18 cellular contexts compared by ENCODE assay signal in the genomic region with DNA sequence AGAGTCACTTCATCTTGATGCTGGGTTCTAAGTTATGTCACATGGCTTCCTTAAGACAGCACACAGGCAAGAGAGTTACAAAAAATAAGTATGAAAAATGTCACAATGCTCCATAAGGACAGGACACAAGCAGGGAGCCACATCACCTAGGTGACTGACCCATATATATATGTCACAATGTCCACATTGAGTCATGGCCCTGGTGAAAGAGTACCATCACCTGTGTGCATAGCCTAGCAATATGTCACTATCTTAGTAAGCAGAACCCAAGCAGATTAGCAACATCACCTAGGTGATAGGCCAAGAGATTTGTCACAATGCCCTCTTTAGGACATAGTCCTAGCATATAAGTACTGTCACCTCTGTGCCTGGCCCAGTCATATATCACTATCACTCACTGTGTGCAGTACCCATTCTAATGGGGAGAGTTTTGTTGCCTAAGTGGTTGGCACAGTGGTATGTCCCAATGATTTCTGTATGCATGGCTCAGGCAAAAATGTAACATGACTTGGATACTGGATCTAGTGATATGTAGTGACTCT.
DNase-seq lines count a peak whose midpoint lies in the region; ATAC-seq lines count a peak whose summit lies in the region.
"Had no signal": no experiment of that assay in that cellular context is flagged by ENCODE, and none has a peak within 500 bp of the region (broad histone marks: within the 10 kb centered on the region; RNA-seq: fewer than 3 reads in every experiment).

No MANE protein-coding gene starts in this region.

- no peak overlapping the region for H3K4me3 ChIP-seq in aorta (ENCODE audit: low read length in 2 of 2)
- H3K4me3 ChIP-seq: GM23338 had no signal

- H3K4me3 Mint-ChIP-seq in activated CD4-positive, alpha-beta memory T cell treated with anti-CD3 and anti-CD28 coated beads for 36 hours: no peak overlapping the region
- H3K4me3 Mint-ChIP-seq in activated CD4-positive, alpha-beta memory T cell treated with anti-CD3 and anti-CD28 coated beads, Interleukin-2, amount 10 ng/mL, durations not matched to agents 7 days and 5 days: no peak overlapping the region
- H3K4me3 Mint-ChIP-seq in activated naive CD4-positive, alpha-beta T cell treated with anti-CD3 and anti-CD28 coated beads for 36 hours: no peak overlapping the region
- no peak overlapping the region for H3K4me3 Mint-ChIP-seq in activated naive CD4-positive, alpha-beta T cell treated with anti-CD3 and anti-CD28 coated beads, Interleukin-2, amount 10 ng/mL, durations not matched to agents 7 days and 5 days
- H3K4me3 Mint-ChIP-seq in stimulated activated effector memory CD8-positive, alpha-beta T cell treated with anti-CD3 and anti-CD28 coated beads, Interleukin-12 subunit alpha, Interleukin-12 subunit beta, amount 100 ng/mL, for 72 hours: no peak overlapping the region
- H3K4me3 Mint-ChIP-seq: CD4-positive, alpha-beta memory T cell; GM23338; H9 had no signal

- H3K4me1 Mint-ChIP-seq in activated CD4-positive, alpha-beta memory T cell treated with anti-CD3 and anti-CD28 coated beads for 36 hours (ENCODE audit: low read depth): peaks cover 9% of the 10 kb centered on the region
- no peaks in the 10 kb centered on the region for H3K4me1 Mint-ChIP-seq in activated CD4-positive, alpha-beta memory T cell treated with anti-CD3 and anti-CD28 coated beads, Interleukin-2, amount 10 ng/mL, durations not matched to agents 7 days and 5 days
- peaks cover 2% of the 10 kb centered on the region for H3K4me1 Mint-ChIP-seq in activated naive CD4-positive, alpha-beta T cell treated with anti-CD3 and anti-CD28 coated beads for 36 hours (ENCODE audit: low read depth)
- H3K4me1 Mint-ChIP-seq in activated naive CD4-positive, alpha-beta T cell treated with anti-CD3 and anti-CD28 coated beads, Interleukin-2, amount 10 ng/mL, durations not matched to agents 7 days and 5 days: no peaks in the 10 kb centered on the region
- peaks cover 6% of the 10 kb centered on the region for H3K4me1 Mint-ChIP-seq in stimulated activated effector memory CD8-positive, alpha-beta T cell treated with anti-CD3 and anti-CD28 coated beads, Interleukin-12 subunit alpha, Interleukin-12 subunit beta, amount 100 ng/mL, for 72 hours
- H3K4me1 Mint-ChIP-seq: CD4-positive, alpha-beta memory T cell; GM23338; H9 had no signal

- DNase-seq in activated CD4-positive, alpha-beta memory T cell treated with anti-CD3 and anti-CD28 coated beads for 36 hours: peak; percentile 18
- no peak for DNase-seq in activated CD4-positive, alpha-beta memory T cell treated with anti-CD3 and anti-CD28 coated beads, Interleukin-2, amount 10 ng/mL, durations not matched to agents 7 days and 5 days
- DNase-seq in activated naive CD4-positive, alpha-beta T cell treated with anti-CD3 and anti-CD28 coated beads for 36 hours: peak; percentile 8
- no peak for DNase-seq in activated naive CD4-positive, alpha-beta T cell treated with anti-CD3 and anti-CD28 coated beads, Interleukin-2, amount 10 ng/mL, durations not matched to agents 7 days and 5 days
- peak; percentile 23 for DNase-seq in stimulated activated CD4-positive, alpha-beta T cell treated with anti-CD3 and anti-CD28 coated beads, Interleukin-1b, Interleukin-23, amount 100 ng/mL, for 48 hours
- no peak for DNase-seq in stimulated activated CD4-positive, alpha-beta T cell treated with anti-CD3 and anti-CD28 coated beads, Interleukin-12 subunit alpha, Interleukin-12 subunit beta, amount 100 ng/mL, for 4 hours
- DNase-seq in stimulated activated effector memory CD8-positive, alpha-beta T cell treated with anti-CD3 and anti-CD28 coated beads, Interleukin-12 subunit alpha, Interleukin-12 subunit beta, amount 100 ng/mL, for 72 hours (ENCODE audit: low spot score in 2 of 2): peak in 1 of 2 donors; percentile 50
- no peak for DNase-seq in aorta
- DNase-seq: C1 segment of cervical spinal cord; Calu3; CD4-positive, alpha-beta memory T cell; COR-L47; DMS53; DMS79 treated with DMSO at 0.1 percent for 48 hours; GF-D8; H9 had no signal

- no peaks in the 10 kb centered on the region for H3K27me3 ChIP-seq in aorta (ENCODE audit: control insufficient read depth in 1 of 2, insufficient read depth in 2 of 2, low read length in 1 of 2)

- no peaks in the 10 kb centered on the region for H3K36me3 ChIP-seq in aorta (ENCODE audit: control insufficient read depth in 1 of 2, insufficient read depth in 2 of 2, low read length in 1 of 2)

- H3K9me3 Mint-ChIP-seq in activated CD4-positive, alpha-beta memory T cell treated with anti-CD3 and anti-CD28 coated beads for 36 hours: no peaks in the 10 kb centered on the region
- H3K9me3 Mint-ChIP-seq in activated CD4-positive, alpha-beta memory T cell treated with anti-CD3 and anti-CD28 coated beads, Interleukin-2, amount 10 ng/mL, durations not matched to agents 7 days and 5 days: no peaks in the 10 kb centered on the region
- H3K9me3 Mint-ChIP-seq in activated naive CD4-positive, alpha-beta T cell treated with anti-CD3 and anti-CD28 coated beads for 36 hours: no peaks in the 10 kb centered on the region
- no peaks in the 10 kb centered on the region for H3K9me3 Mint-ChIP-seq in activated naive CD4-positive, alpha-beta T cell treated with anti-CD3 and anti-CD28 coated beads, Interleukin-2, amount 10 ng/mL, durations not matched to agents 7 days and 5 days
- no peaks in the 10 kb centered on the region for H3K9me3 Mint-ChIP-seq in stimulated activated effector memory CD8-positive, alpha-beta T cell treated with anti-CD3 and anti-CD28 coated beads, Interleukin-12 subunit alpha, Interleukin-12 subunit beta, amount 100 ng/mL, for 72 hours
- H3K9me3 Mint-ChIP-seq: CD4-positive, alpha-beta memory T cell; GM23338; H9 had no signal

- no peak overlapping the region for H3K27ac ChIP-seq in aorta (ENCODE audit: low read depth in 1 of 2, low read length in 2 of 2)

- CTCF ChIA-PET in activated CD4-positive, alpha-beta memory T cell treated with anti-CD3 and anti-CD28 coated beads for 36 hours (lab: Charles Lee): no interaction called here
- CTCF ChIA-PET in activated CD4-positive, alpha-beta memory T cell treated with anti-CD3 and anti-CD28 coated beads, Interleukin-2, amount 10 ng/mL, durations not matched to agents 7 days and 5 days (lab: Charles Lee): no interaction called here
- CTCF ChIA-PET in activated naive CD4-positive, alpha-beta T cell treated with anti-CD3 and anti-CD28 coated beads for 36 hours (lab: Charles Lee): no interaction called here
- CTCF ChIA-PET in activated naive CD4-positive, alpha-beta T cell treated with anti-CD3 and anti-CD28 coated beads, Interleukin-2, amount 10 ng/mL, durations not matched to agents 7 days and 5 days (lab: Charles Lee): no interaction called here

- H3K4me1 ChIP-seq in aorta (ENCODE audit: control insufficient read depth in 1 of 2, insufficient read depth in 2 of 2, low read length in 2 of 2): no peaks in the 10 kb centered on the region

- no peaks in the 10 kb centered on the region for H3K27me3 Mint-ChIP-seq in activated CD4-positive, alpha-beta memory T cell treated with anti-CD3 and anti-CD28 coated beads for 36 hours
- H3K27me3 Mint-ChIP-seq in activated CD4-positive, alpha-beta memory T cell treated with anti-CD3 and anti-CD28 coated beads, Interleukin-2, amount 10 ng/mL, durations not matched to agents 7 days and 5 days: no peaks in the 10 kb centered on the region
- no peaks in the 10 kb centered on the region for H3K27me3 Mint-ChIP-seq in activated naive CD4-positive, alpha-beta T cell treated with anti-CD3 and anti-CD28 coated beads for 36 hours (ENCODE audit: low read depth)
- no peaks in the 10 kb centered on the region for H3K27me3 Mint-ChIP-seq in activated naive CD4-positive, alpha-beta T cell treated with anti-CD3 and anti-CD28 coated beads, Interleukin-2, amount 10 ng/mL, durations not matched to agents 7 days and 5 days
- H3K27me3 Mint-ChIP-seq: CD4-positive, alpha-beta memory T cell had no signal

- no peaks in the 10 kb centered on the region for H3K36me3 Mint-ChIP-seq in activated CD4-positive, alpha-beta memory T cell treated with anti-CD3 and anti-CD28 coated beads for 36 hours
- no peaks in the 10 kb centered on the region for H3K36me3 Mint-ChIP-seq in activated CD4-positive, alpha-beta memory T cell treated with anti-CD3 and anti-CD28 coated beads, Interleukin-2, amount 10 ng/mL, durations not matched to agents 7 days and 5 days (ENCODE audit: low read depth)
- H3K36me3 Mint-ChIP-seq in activated naive CD4-positive, alpha-beta T cell treated with anti-CD3 and anti-CD28 coated beads for 36 hours (ENCODE audit: low read depth): no peaks in the 10 kb centered on the region
- no peaks in the 10 kb centered on the region for H3K36me3 Mint-ChIP-seq in activated naive CD4-positive, alpha-beta T cell treated with anti-CD3 and anti-CD28 coated beads, Interleukin-2, amount 10 ng/mL, durations not matched to agents 7 days and 5 days
- H3K36me3 Mint-ChIP-seq in stimulated activated effector memory CD8-positive, alpha-beta T cell treated with anti-CD3 and anti-CD28 coated beads, Interleukin-12 subunit alpha, Interleukin-12 subunit beta, amount 100 ng/mL, for 72 hours: no peaks in the 10 kb centered on the region
- H3K36me3 Mint-ChIP-seq: CD4-positive, alpha-beta memory T cell had no signal

- peak overlapping the region; percentile 47 for H3K27ac Mint-ChIP-seq in activated CD4-positive, alpha-beta memory T cell treated with anti-CD3 and anti-CD28 coated beads for 36 hours
- no peak overlapping the region for H3K27ac Mint-ChIP-seq in activated CD4-positive, alpha-beta memory T cell treated with anti-CD3 and anti-CD28 coated beads, Interleukin-2, amount 10 ng/mL, durations not matched to agents 7 days and 5 days
- no peak overlapping the region for H3K27ac Mint-ChIP-seq in activated naive CD4-positive, alpha-beta T cell treated with anti-CD3 and anti-CD28 coated beads for 36 hours
- no peak overlapping the region for H3K27ac Mint-ChIP-seq in activated naive CD4-positive, alpha-beta T cell treated with anti-CD3 and anti-CD28 coated beads, Interleukin-2, amount 10 ng/mL, durations not matched to agents 7 days and 5 days
- no peak overlapping the region for H3K27ac Mint-ChIP-seq in stimulated activated effector memory CD8-positive, alpha-beta T cell treated with anti-CD3 and anti-CD28 coated beads, Interleukin-12 subunit alpha, Interleukin-12 subunit beta, amount 100 ng/mL, for 72 hours
- H3K27ac Mint-ChIP-seq: CD4-positive, alpha-beta memory T cell; GM23338; H9 had no signal

- POLR2A ChIA-PET in activated CD4-positive, alpha-beta memory T cell treated with anti-CD3 and anti-CD28 coated beads for 36 hours (lab: Charles Lee): no interaction called here
- POLR2A ChIA-PET in activated CD4-positive, alpha-beta memory T cell treated with anti-CD3 and anti-CD28 coated beads, Interleukin-2, amount 10 ng/mL, durations not matched to agents 7 days and 5 days (lab: Charles Lee): no interaction called here

- intact Hi-C loops in activated CD4-positive, alpha-beta memory T cell treated with anti-CD3 and anti-CD28 coated beads for 36 hours (cut with micrococcal nuclease): loop anchor here (1.0 to 10.0 kb wide), 3 partner anchors 59 to 107 kb away; no protein-coding TSS in a partner anchor
- intact Hi-C loops in activated naive CD4-positive, alpha-beta T cell treated with anti-CD3 and anti-CD28 coated beads for 36 hours (cut with micrococcal nuclease): loop anchor here (1.0 to 5.0 kb wide), 2 partner anchors 81 to 456 kb away; no protein-coding TSS in a partner anchor
- intact Hi-C loops in aorta (cut with DNase I): no loop called here

- no peaks in the 10 kb centered on the region for H3K9me3 ChIP-seq in aorta (ENCODE audit: control insufficient read depth, low read length)

- ATAC-seq in stimulated activated effector memory CD8-positive, alpha-beta T cell treated with anti-CD3 and anti-CD28 coated beads, Interleukin-12 subunit alpha, Interleukin-12 subunit beta, amount 100 ng/mL, for 72 hours: peak; percentile 91
- no peak for ATAC-seq in aorta (ENCODE audit: low FRiP score)
- ATAC-seq: GM23338, HCT116 had no signal

Comparison
In these comparisons a context has a peak if more than half of its experiments do, and no peak if none do; other contexts are left out.
1. DNase-seq: peak in activated CD4-positive, alpha-beta memory T cell treated with anti-CD3 and anti-CD28 coated beads for 36 hours (single experiment), activated naive CD4-positive, alpha-beta T cell treated with anti-CD3 and anti-CD28 coated beads for 36 hours (single experiment) and stimulated activated CD4-positive, alpha-beta T cell treated with anti-CD3 and anti-CD28 coated beads, Interleukin-1b, Interleukin-23, amount 100 ng/mL, for 48 hours (single experiment); none in activated CD4-positive, alpha-beta memory T cell treated with anti-CD3 and anti-CD28 coated beads, Interleukin-2, amount 10 ng/mL, durations not matched to agents 7 days and 5 days (single experiment), activated naive CD4-positive, alpha-beta T cell treated with anti-CD3 and anti-CD28 coated beads, Interleukin-2, amount 10 ng/mL, durations not matched to agents 7 days and 5 days (single experiment), stimulated activated CD4-positive, alpha-beta T cell treated with anti-CD3 and anti-CD28 coated beads, Interleukin-12 subunit alpha, Interleukin-12 subunit beta, amount 100 ng/mL, for 4 hours (single experiment) and aorta (0 of 2).
2. intact Hi-C loops: an anchor here in activated CD4-positive, alpha-beta memory T cell treated with anti-CD3 and anti-CD28 coated beads for 36 hours (1.0 to 10.0 kb wide) and activated naive CD4-positive, alpha-beta T cell treated with anti-CD3 and anti-CD28 coated beads for 36 hours (1.0 to 5.0 kb wide); none called in aorta.